18 cellular contexts compared by ENCODE assay signal in genomic region chr10:31704195-31704594, GRCh38.
"Had no signal": no experiment of that assay in that cellular context is flagged by ENCODE, and none has a peak within 500 bp of the region (broad histone marks: within the 10 kb centered on the region; RNA-seq: fewer than 3 reads in every experiment).

No MANE protein-coding gene starts in this region.

- H3K27me3 Mint-ChIP-seq: activated CD4-positive, alpha-beta T cell treated with anti-CD3 and anti-CD28 coated beads, Interleukin-2, amount 10 ng/mL, durations not matched to agents 7 days and 5 days; activated naive CD8-positive, alpha-beta T cell treated with anti-CD3 and anti-CD28 coated beads, Interleukin-2, amount 10 ng/mL, durations not matched to agents 7 days and 5 days; memory B cell; progenitor cell of endocrine pancreas had no signal

- H3K27me3 ChIP-seq: spleen, tibial nerve, uterus had no signal

- H3K9me3 ChIP-seq: tibial nerve, uterus had no signal

- H3K4me3 Mint-ChIP-seq: activated CD4-positive, alpha-beta T cell treated with anti-CD3 and anti-CD28 coated beads, Interleukin-2, amount 10 ng/mL, durations not matched to agents 7 days and 5 days; activated naive CD4-positive, alpha-beta T cell treated with anti-CD3 and anti-CD28 coated beads for 36 hours; activated naive CD8-positive, alpha-beta T cell treated with anti-CD3 and anti-CD28 coated beads, Interleukin-2, amount 10 ng/mL, durations not matched to agents 7 days and 5 days; activated T-cell treated with anti-CD3 and anti-CD28 coated beads, Interleukin-2, amount 50 U/mL, for 4 hours; memory B cell had no signal

- DNase-seq: activated CD4-positive, alpha-beta T cell treated with anti-CD3 and anti-CD28 coated beads, Interleukin-2, amount 10 ng/mL, durations not matched to agents 7 days and 5 days; activated CD4-positive, CD25-positive, alpha-beta regulatory T cell treated with anti-CD3 and anti-CD28 coated beads, Interleukin-2, amount 50 U/mL, for 72 hours; activated naive CD4-positive, alpha-beta T cell treated with anti-CD3 and anti-CD28 coated beads for 36 hours; activated naive CD8-positive, alpha-beta T cell treated with anti-CD3 and anti-CD28 coated beads, Interleukin-2, amount 10 ng/mL, durations not matched to agents 7 days and 5 days; activated T-cell treated with anti-CD3 and anti-CD28 coated beads, Interleukin-2, amount 50 U/mL, for 4 hours; effector CD4-positive, alpha-beta T cell; foreskin melanocyte; hippocampal formation; left ventricle myocardium superior; spleen; stimulated activated CD4-positive, alpha-beta T cell treated with anti-CD3 and anti-CD28 coated beads, Interleukin-4, amount 100 ng/mL, for 1 hour; stimulated activated naive CD4-positive, alpha-beta T cell treated with Interleukin-2 at 50 U/mL for 16 hours; uterus; WERI-Rb-1 had no signal

- H3K27ac Mint-ChIP-seq: activated CD4-positive, alpha-beta T cell treated with anti-CD3 and anti-CD28 coated beads, Interleukin-2, amount 10 ng/mL, durations not matched to agents 7 days and 5 days; activated naive CD4-positive, alpha-beta T cell treated with anti-CD3 and anti-CD28 coated beads for 36 hours; activated naive CD8-positive, alpha-beta T cell treated with anti-CD3 and anti-CD28 coated beads, Interleukin-2, amount 10 ng/mL, durations not matched to agents 7 days and 5 days; memory B cell; progenitor cell of endocrine pancreas had no signal

- H3K9me3 Mint-ChIP-seq: activated T-cell treated with anti-CD3 and anti-CD28 coated beads, Interleukin-2, amount 50 U/mL, for 4 hours had no signal

- H3K36me3 ChIP-seq: spleen, tibial nerve, uterus, WERI-Rb-1 had no signal

- ATAC-seq: activated T-cell treated with anti-CD3 and anti-CD28 coated beads, Interleukin-2, amount 50 U/mL, for 4 hours; left ventricle myocardium superior; SK-N-SH treated with all-trans-retinoic acid at 6 μM for 48 hours had no signal

- H3K4me3 ChIP-seq: spleen, tibial nerve, uterus had no signal

- H3K27ac ChIP-seq: spleen, uterus, WERI-Rb-1 had no signal
